ENCODE assay signal across 25 cellular contexts in genomic region chr5:55372130-55372925, GRCh38.
DNase-seq lines count a peak whose midpoint lies in the region; ATAC-seq, FAIRE-seq and TF ChIP-seq lines count a peak whose summit lies in the region.
"Had no signal": no experiment of that assay in that cellular context is flagged by ENCODE, and none has a peak within 500 bp of the region (broad histone marks: within the 10 kb centered on the region; RNA-seq: fewer than 3 reads in every experiment).

No MANE protein-coding gene starts in this region.

- DNase-seq in D721Med (ENCODE audit: insufficient read length, low spot score) (no peak), NB4 (ENCODE audit: low read depth) (peak; percentile 2), K562 (ENCODE audit: extremely low read depth in 1 of 4, low spot score in 3 of 4) (no peak), mesenchymal stem cell (no peak), NCI-H146 (lab: John Stamatoyannopoulos, UW) (no peak), SHP77 (lab: John Stamatoyannopoulos, UW) (no peak), NCI-H345 treated with DMSO at 0.1 percent for 48 hours (lab: John Stamatoyannopoulos, UW; ENCODE audit: unreplicated experiment) (no peak)
- DNase-seq: Caco-2; CD8-positive, alpha-beta T cell; HCEC 1CT; IMR-90; MM.1S; NCI-H1048; NCI-H1417; NCI-H1694 treated with DMSO at 0.1 percent for 48 hours; NCI-H2081 treated with DMSO at 0.1 percent for 48 hours; NCI-H526 treated with DMSO at 0.1 percent for 48 hours; SIG-M5; SW 1271 had no signal

- no peak overlapping the region for H2BK120ac ChIP-seq in mesenchymal stem cell (ENCODE audit: low read depth, low read length)

- H3K14ac ChIP-seq in mesenchymal stem cell (ENCODE audit: low read length in 2 of 2), result no peak overlapping the region

- no peak overlapping the region for H3K18ac ChIP-seq in mesenchymal stem cell (ENCODE audit: low read depth in 1 of 2, low read length in 2 of 2)

- CTCF ChIA-PET in K562 (lab: Yijun Ruan, JAX; ENCODE audit: low intra/inter-chr PET ratio), result no interaction called here

- TF ChIP-seq RAD21 in K562 (CRISPR knock-in tag; conservative IDR thresholded peaks at IDR 0.05 in 1 of 2, IDR thresholded peaks at IDR 0.05 in 1 of 2), result no peak

- POLR2A ChIA-PET in K562 (lab: Yijun Ruan, JAX), result interaction anchor here (0.7 to 1.1 kb wide), 3 partner anchors 9 to 14 kb away, joined by 3 to 4 read pairs (median 3); no protein-coding TSS in a partner anchor

- no peak overlapping the region for H4K8ac ChIP-seq in mesenchymal stem cell (ENCODE audit: low read length)

- TF ChIP-seq POLR2A in NB4 (IDR thresholded peaks at IDR 0.05; ENCODE audit: extremely low read depth, insufficient read length) (no peak), K562 (conservative IDR thresholded peaks at IDR 0.05) (no peak)

- FAIRE-seq in D721Med (lab: Jason Lieb, UNC) (peak; percentile 60), K562 (lab: Jason Lieb, UNC) (peak; percentile 49)
- FAIRE-seq: H1 had no signal

- peaks cover 15% of the 10 kb centered on the region for H3K79me1 ChIP-seq in mesenchymal stem cell (replicated peaks; ENCODE audit: low read length, poor library complexity, severe bottlenecking)

- H3K4me3 ChIP-seq in NB4 (ENCODE audit: low read depth, low read length), result no peak overlapping the region
- no peak overlapping the region for H3K4me3 ChIP-seq in K562
- no peak overlapping the region for H3K4me3 ChIP-seq in mesenchymal stem cell (ENCODE audit: insufficient read depth in 1 of 2, low read depth in 1 of 2, low read length in 2 of 2)
- H3K4me3 ChIP-seq: SK-N-MC had no signal

- no peak overlapping the region for H3K4ac ChIP-seq in mesenchymal stem cell (ENCODE audit: low read depth in 1 of 2, low read length in 2 of 2)

- no peak overlapping the region for H3K23ac ChIP-seq in mesenchymal stem cell (ENCODE audit: low read length in 2 of 2)

- H2AFZ ChIP-seq in K562 (ENCODE audit: low read depth, low read length) (no peak overlapping the region), mesenchymal stem cell (ENCODE audit: low read depth, low read length) (no peak overlapping the region)

- ATAC-seq in K562, result no peak
- ATAC-seq in GM21737 (IDR thresholded peaks at IDR 0.05; ENCODE audit: unreplicated experiment), result no peak
- ATAC-seq: CD8-positive, alpha-beta T cell had no signal

- no peak overlapping the region for H2BK5ac ChIP-seq in mesenchymal stem cell (ENCODE audit: low read depth, low read length, poor library complexity, severe bottlenecking)

- in situ Hi-C loops in K562 (cut with MboI), result no loop called here

- H3K9me1 ChIP-seq in K562 (ENCODE audit: control insufficient read depth, insufficient read depth, low read length), result no peaks in the 10 kb centered on the region

- H3K36me3 ChIP-seq in K562 (ENCODE audit: control insufficient read depth, insufficient read depth, low read length) (peaks cover 67% of the 10 kb centered on the region), mesenchymal stem cell (ENCODE audit: control insufficient read depth in 1 of 2, insufficient read depth in 2 of 2, low read depth in 1 of 2, low read length in 2 of 2) (peaks cover 7 to 65% of the 10 kb centered on the region in 2 experiments)

- no peaks in the 10 kb centered on the region for H3K27me3 ChIP-seq in K562 (ENCODE audit: control insufficient read depth in 2 of 2, insufficient read depth in 2 of 2, low read length in 2 of 2)
- H3K27me3 ChIP-seq in mesenchymal stem cell (ENCODE audit: control insufficient read depth in 1 of 2, insufficient read depth in 1 of 2, low read length in 2 of 2), result no peaks in the 10 kb centered on the region

- no peaks in the 10 kb centered on the region for H3K79me2 ChIP-seq in K562 (ENCODE audit: control insufficient read depth, insufficient read depth, low read length)

- H3K9me3 ChIP-seq in K562 (replicated peaks; ENCODE audit: control insufficient read depth, insufficient read depth, low read depth, low read length), result 0 out of 2 replicates have a peak, but pooled peaks cover 3% of the 10 kb centered on the region
- H3K9me3 ChIP-seq in mesenchymal stem cell (ENCODE audit: control insufficient read depth, low read length), result peaks cover 3% of the 10 kb centered on the region

- no peak overlapping the region for H2BK12ac ChIP-seq in mesenchymal stem cell (ENCODE audit: low read length in 2 of 2)

- H2BK15ac ChIP-seq in mesenchymal stem cell (ENCODE audit: low read depth, poor library complexity, severe bottlenecking), result no peak overlapping the region

- BruUV-seq in K562 (replicated peaks; lab: Mats Ljungman, UMichigan), result no TSS peak

- TF ChIP-seq CTCF in D721Med (IDR thresholded peaks at IDR 0.05; ENCODE audit: insufficient read depth, missing control alignments) (no peak), NB4 (IDR thresholded peaks at IDR 0.05; ENCODE audit: low read depth, low read length) (no peak), K562 (IDR thresholded peaks at IDR 0.05 in 2 of 3, conservative IDR thresholded peaks at IDR 0.05 in 1 of 3; ENCODE audit: insufficient read depth in 2 of 3, low read depth in 1 of 3, low read length in 3 of 3) (no peak)

- no peak for TF ChIP-seq EP300 in K562 (IDR thresholded peaks at IDR 0.05; ENCODE audit: low read length)

- H3K27ac ChIP-seq in K562 (ENCODE audit: extremely low read depth, low read depth, low read length) (no peak overlapping the region), mesenchymal stem cell (ENCODE audit: low read length, poor library complexity, severe bottlenecking) (peak overlapping the region; percentile 43)
- H3K27ac ChIP-seq: C4-2B, KMS-11, RWPE1, SK-N-MC had no signal

- H3K4me2 ChIP-seq in K562 (ENCODE audit: insufficient read depth, low read length), result no peak overlapping the region
- H3K4me2 ChIP-seq in mesenchymal stem cell (ENCODE audit: low read length, poor library complexity, severe bottlenecking), result no peak overlapping the region
- H3K4me2 ChIP-seq: KMS-11 had no signal

- no peak overlapping the region for H2AK5ac ChIP-seq in mesenchymal stem cell (ENCODE audit: low read length, severe bottlenecking)

- WGBS in K562 (ENCODE audit: insufficient coverage, low coverage, missing lambda C conversion rate), result 96% methylated on average over 7 of the region's 7 CpGs
- WGBS in mesenchymal stem cell, result 98% methylated on average over 6 of the region's 7 CpGs

- no peaks in the 10 kb centered on the region for H3K4me1 ChIP-seq in K562 (replicated peaks in 1 of 2; ENCODE audit: control insufficient read depth in 2 of 2, insufficient read depth in 2 of 2, low read length in 2 of 2)
- peaks cover 3% of the 10 kb centered on the region for H3K4me1 ChIP-seq in mesenchymal stem cell (ENCODE audit: control insufficient read depth, insufficient read depth, low read depth, low read length)
- H3K4me1 ChIP-seq: Caco-2 had no signal

- intact Hi-C loops in K562 (cut with micrococcal nuclease), result no loop called here

- H4K91ac ChIP-seq in mesenchymal stem cell (ENCODE audit: low read length), result no peak overlapping the region

- no peak overlapping the region for H3K9ac ChIP-seq in K562 (ENCODE audit: insufficient read depth in 1 of 2, low read depth in 2 of 2, low read length in 2 of 2)
- H3K9ac ChIP-seq in mesenchymal stem cell (ENCODE audit: low read length), result no peak overlapping the region
- H3K9ac ChIP-seq: KMS-11 had no signal

- H4K20me1 ChIP-seq in K562 (replicated peaks; ENCODE audit: control insufficient read depth, insufficient read depth, low read length), result no peaks in the 10 kb centered on the region

TF ChIP-seq in K562, 482 proteins besides CTCF, POLR2A, EP300 and RAD21 (continues in another document):
- TF ChIP-seq ZNF143 (CRISPR knock-in tag; IDR thresholded peaks at IDR 0.05), result no peak
- no peak for TF ChIP-seq MLX (CRISPR knock-in tag; conservative IDR thresholded peaks at IDR 0.05)
- TF ChIP-seq MTA3 (IDR thresholded peaks at IDR 0.05; ENCODE audit: borderline replicate concordance), result no peak
- no peak for TF ChIP-seq DEAF1 (CRISPR knock-in tag; IDR thresholded peaks at IDR 0.05)
- 0 out of 2 replicates have a peak, but pooled peaks have one; percentile 22 for TF ChIP-seq MEF2A (IDR thresholded peaks at IDR 0.05; ENCODE audit: control insufficient read depth, low read depth, low read length)
- TF ChIP-seq SRSF1 (IDR thresholded peaks at IDR 0.05; ENCODE audit: low read depth, low read length), result no peak
- TF ChIP-seq UBTF (IDR thresholded peaks at IDR 0.05; ENCODE audit: borderline replicate concordance in 1 of 2, low read depth in 2 of 2, low read length in 2 of 2), result no peak
- no peak for TF ChIP-seq TCFL5 (CRISPR knock-in tag; conservative IDR thresholded peaks at IDR 0.05)
